In genomic region chr1:226125097-226125630, GRCh38 we compare ENCODE assay signal across 8 cellular contexts.
A peak's percentile ranks its signal among the peaks of the same experiment; 100 is the strongest.
DNase-seq lines count a peak whose midpoint lies in the region; ATAC-seq and TF ChIP-seq lines count a peak whose summit lies in the region.

No MANE protein-coding gene starts in this region.

- H2BK120ac ChIP-seq in neuronal stem cell (ENCODE audit: low read depth, low read length) = no peak overlapping the region

- H3K23ac ChIP-seq in neuronal stem cell (ENCODE audit: low read depth, low read length, poor library complexity) = no peak overlapping the region

- H3K27me3 ChIP-seq in MG63 (no peaks in the 10 kb centered on the region), RWPE2 (ENCODE audit: insufficient read depth, poor library complexity, severe bottlenecking) (no peaks in the 10 kb centered on the region), neuronal stem cell (ENCODE audit: control insufficient read depth in 3 of 3, insufficient read depth in 3 of 3, low read depth in 1 of 3, low read length in 3 of 3) (peaks cover 0 to 18% (median 5%) of the 10 kb centered on the region in 3 experiments)

- H3K9me3 ChIP-seq in MG63 = no peaks in the 10 kb centered on the region
- H3K9me3 ChIP-seq in RWPE2 (ENCODE audit: severe bottlenecking) = no peaks in the 10 kb centered on the region
- no peaks in the 10 kb centered on the region for H3K9me3 ChIP-seq in neuronal stem cell (replicated peaks in 1 of 2; ENCODE audit: control insufficient read depth in 2 of 2, insufficient read depth in 1 of 2, low read depth in 1 of 2, low read length in 2 of 2)

- H3K36me3 ChIP-seq in MG63 (no peaks in the 10 kb centered on the region), RWPE2 (ENCODE audit: low read depth) (no peaks in the 10 kb centered on the region), neuronal stem cell (replicated peaks in 1 of 2; ENCODE audit: control insufficient read depth in 2 of 2, insufficient read depth in 2 of 2, low read length in 2 of 2) (no peaks in the 10 kb centered on the region)

- H3K4me1 ChIP-seq in RWPE2 (ENCODE audit: insufficient read depth, poor library complexity, severe bottlenecking) (peaks cover 40% of the 10 kb centered on the region), neuronal stem cell (ENCODE audit: control insufficient read depth in 2 of 2, insufficient read depth in 1 of 2, low read depth in 1 of 2, low read length in 2 of 2) (peaks cover 17 to 27% of the 10 kb centered on the region in 2 donors)

- no peak overlapping the region for H4K91ac ChIP-seq in neuronal stem cell (ENCODE audit: low read depth, low read length, poor library complexity)

- H2BK12ac ChIP-seq in neuronal stem cell (ENCODE audit: low read length) = no peak overlapping the region

- TF ChIP-seq CTCF in AG09309 (IDR thresholded peaks at IDR 0.05; ENCODE audit: control insufficient read depth, insufficient read depth, low read depth, low read length, missing control alignments) = peak; percentile 96
- TF ChIP-seq CTCF in RWPE2 (IDR thresholded peaks at IDR 0.05; ENCODE audit: poor library complexity, severe bottlenecking) = peak; percentile 74
- peak; percentile 90 for TF ChIP-seq CTCF in fibroblast of pulmonary artery (IDR thresholded peaks at IDR 0.05; ENCODE audit: low read length, missing control alignments)

- no peak for DNase-seq in AG09309 (ENCODE audit: low read depth)
- peak; percentile 70 for DNase-seq in MG63
- DNase-seq in RWPE2 (ENCODE audit: low spot score) = no peak
- DNase-seq in activated T-helper 1 cell treated with anti-CD3 and anti-CD28 coated beads, Interleukin-2, amount 50 U/mL, for 16 hours (ENCODE audit: low read depth in 1 of 2, low spot score in 1 of 2) = peak; percentile 78 to 86
- peak; percentile 84 for DNase-seq in fibroblast of pulmonary artery (ENCODE audit: low read depth)
- peak; percentile 85 for DNase-seq in neuronal stem cell (ENCODE audit: low spot score)
- DNase-seq in superior temporal gyrus (ENCODE audit: extremely low spot score) = peak; percentile 92

- H2BK15ac ChIP-seq in neuronal stem cell (ENCODE audit: low read length) = no peak overlapping the region

- no peak overlapping the region for H3K4me2 ChIP-seq in neuronal stem cell (ENCODE audit: insufficient read depth, low read length, poor library complexity, severe bottlenecking)

- H3K79me1 ChIP-seq in neuronal stem cell (ENCODE audit: low read depth, low read length) = no peaks in the 10 kb centered on the region

- ATAC-seq in GM19372 (IDR thresholded peaks at IDR 0.05; ENCODE audit: low read depth, unreplicated experiment) = peak; percentile 31
- peak; percentile 54 for ATAC-seq in RWPE2 (ENCODE audit: low read depth)

- peak overlapping the region; percentile 87 for H3K27ac ChIP-seq in RWPE2 (ENCODE audit: poor library complexity, severe bottlenecking)
- H3K27ac ChIP-seq in neuronal stem cell (replicated peaks; ENCODE audit: low read length) = no peak overlapping the region

- no peak overlapping the region for H2AK5ac ChIP-seq in neuronal stem cell (ENCODE audit: low read depth, low read length)

- WGBS in neuronal stem cell (ENCODE audit: extremely low coverage in 2 of 2, insufficient read length in 2 of 2, insufficient replicate concordance in 1 of 2), 2 donors = no CpG with 5 or more reads among the region's 12 CpGs

- H2BK5ac ChIP-seq in neuronal stem cell (ENCODE audit: low read length) = no peak overlapping the region

- H2AFZ ChIP-seq in neuronal stem cell (ENCODE audit: low read length) = peak overlapping the region; percentile 83

- H4K8ac ChIP-seq in neuronal stem cell (ENCODE audit: low read depth, low read length) = no peak overlapping the region

- no peak overlapping the region for H3K4me3 ChIP-seq in AG09309 (ENCODE audit: control insufficient read depth, low read depth, low read length)
- H3K4me3 ChIP-seq in MG63 = no peak overlapping the region
- no peak overlapping the region for H3K4me3 ChIP-seq in RWPE2 (ENCODE audit: severe bottlenecking)
- H3K4me3 ChIP-seq in fibroblast of pulmonary artery (replicated peaks; ENCODE audit: low read depth, low read length) = no peak overlapping the region
- H3K4me3 ChIP-seq in neuronal stem cell (ENCODE audit: low read length in 2 of 2) = peak overlapping the region in 1 of 2 donors; percentile 17

- H3K18ac ChIP-seq in neuronal stem cell (ENCODE audit: low read length) = no peak overlapping the region

- H3K4ac ChIP-seq in neuronal stem cell (ENCODE audit: low read length) = no peak overlapping the region

- no peak overlapping the region for H3K14ac ChIP-seq in neuronal stem cell (ENCODE audit: low read length)

- H3K9ac ChIP-seq in neuronal stem cell (ENCODE audit: low read depth, low read length, poor library complexity) = no peak overlapping the region

Comparison
In these comparisons a context has a peak if more than half of its experiments do, and no peak if none do; other contexts are left out.
1. DNase-seq: peak in MG63 (single experiment), activated T-helper 1 cell treated with anti-CD3 and anti-CD28 coated beads, Interleukin-2, amount 50 U/mL, for 16 hours (2 of 2), fibroblast of pulmonary artery (single experiment), neuronal stem cell (single experiment) and superior temporal gyrus (single experiment); none in AG09309 (single experiment) and RWPE2 (single experiment).
2. Peak in every context shown above with its lines, with median percentiles within 50 percentile points of each other: CTCF ChIP-seq.